19 cellular contexts compared by ENCODE assay signal in the genomic region with DNA sequence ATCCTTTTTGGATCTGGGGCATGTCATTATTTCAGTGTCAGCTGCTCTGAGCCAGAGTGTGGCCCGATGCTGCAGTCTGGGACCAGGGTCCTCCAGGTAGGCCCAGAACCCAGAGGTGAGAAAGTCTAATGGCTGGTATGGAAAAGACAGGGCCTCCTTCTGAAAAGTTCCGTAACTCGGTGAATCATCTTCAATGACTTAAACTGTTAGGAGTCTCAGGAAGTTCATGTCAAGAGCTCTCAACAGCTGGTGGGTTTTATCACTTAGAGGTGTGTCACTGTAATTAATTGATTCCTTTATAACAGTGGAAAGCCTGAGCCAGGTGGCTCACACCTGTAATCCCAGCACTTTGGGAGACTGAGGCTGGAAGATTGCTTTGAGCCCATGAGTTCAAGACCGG.
"Had no signal": no experiment of that assay in that cellular context is flagged by ENCODE, and none has a peak within 500 bp of the region (broad histone marks: within the 10 kb centered on the region; RNA-seq: fewer than 3 reads in every experiment).

No MANE protein-coding gene starts in this region.

- H3K4me3 ChIP-seq: body of pancreas, colonic mucosa, hepatocyte, lower lobe of right lung, SK-N-MC, tibial artery had no signal

- H3K27me3 ChIP-seq: body of pancreas, colonic mucosa, hepatocyte, tibial artery had no signal

- H3K4me1 ChIP-seq: body of pancreas, colonic mucosa had no signal

- H3K4me2 ChIP-seq: hepatocyte had no signal

- H3K27ac ChIP-seq: body of pancreas, colonic mucosa, hepatocyte, lower lobe of right lung, SK-N-MC, tibial artery had no signal

- ATAC-seq: activated CD4-positive, CD25-positive, alpha-beta regulatory T cell treated with anti-CD3 and anti-CD28 coated beads, Interleukin-2, amount 50 U/mL, for 24 hours; body of pancreas; lower lobe of right lung; stimulated activated naive CD8-positive, alpha-beta T cell treated with anti-CD3 and anti-CD28 coated beads, Interleukin-15, Interleukin-2, amounts not matched to agents 100 U/mL and 50 U/mL, for 24 hours; T-cell had no signal

- H2AFZ ChIP-seq: hepatocyte had no signal

- H3K79me2 ChIP-seq: hepatocyte had no signal

- FAIRE-seq: islet of Langerhans, urothelium cell line had no signal

- H3K36me3 ChIP-seq: colonic mucosa, lower lobe of right lung, tibial artery had no signal

- H3K9me3 ChIP-seq: body of pancreas, colonic mucosa, lower lobe of right lung, tibial artery had no signal

- DNase-seq: activated CD4-positive, alpha-beta T cell treated with anti-CD3 and anti-CD28 coated beads, Interleukin-2, amount 10 ng/mL, durations not matched to agents 7 days and 5 days; activated CD8-positive, alpha-beta memory T cell treated with anti-CD3 and anti-CD28 coated beads, Interleukin-2, amount 50 U/mL, for 48 hours; activated gamma-delta T cell treated with Interleukin-2 at 50 U/mL for 16 hours; activated naive CD8-positive, alpha-beta T cell treated with anti-CD3 and anti-CD28 coated beads for 36 hours; amygdala; body of pancreas; caudate nucleus; colonic mucosa; lower lobe of right lung; occipital lobe; stimulated activated naive CD8-positive, alpha-beta T cell treated with anti-CD3 and anti-CD28 coated beads, Interleukin-15, Interleukin-2, amounts not matched to agents 100 U/mL and 50 U/mL, for 24 hours; substantia nigra; T-cell; tibial artery had no signal
